ENCODE assay signal across 8 cellular contexts in the genomic region with DNA sequence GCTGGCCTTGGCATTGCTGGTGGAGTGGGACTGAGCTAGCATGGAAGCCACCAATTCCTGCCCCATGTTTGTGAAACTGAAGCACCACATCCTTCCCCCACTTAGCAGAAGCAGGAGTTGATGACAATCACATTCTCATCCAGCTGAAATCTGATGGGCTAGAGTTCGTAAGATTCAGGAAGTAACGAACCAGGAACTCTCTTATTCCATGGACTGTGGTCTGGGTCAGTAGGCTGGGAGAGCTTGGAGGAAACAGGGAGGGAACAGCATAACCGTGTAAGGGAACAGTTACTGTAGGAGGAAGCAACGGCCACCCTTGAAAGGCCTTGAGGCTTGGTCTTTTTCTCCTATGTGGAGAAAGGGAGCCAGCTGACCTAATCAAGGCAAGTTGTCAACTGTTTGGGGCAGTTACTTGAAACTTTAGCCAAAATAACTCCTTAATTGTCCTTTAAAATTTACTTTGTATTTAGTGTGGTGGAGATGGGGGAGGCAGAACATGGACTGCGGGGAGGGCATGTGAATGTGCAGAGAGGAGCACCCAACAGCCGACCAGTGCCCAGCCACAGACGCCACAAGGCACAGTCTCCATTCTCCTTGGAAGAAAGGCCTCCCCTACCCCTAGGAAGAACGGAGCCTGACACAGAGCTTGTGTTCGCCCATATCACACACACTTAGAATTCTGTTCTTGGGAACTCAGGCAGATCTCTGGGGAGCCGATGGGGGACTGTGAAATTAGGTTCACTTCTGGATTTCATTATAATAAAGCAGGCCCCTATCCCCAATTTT. TPM values are rescaled to one million over a fixed set of nuclear protein-coding genes. Genes with fewer than 3 reads are reported as not detected.
DNase-seq lines count a peak whose midpoint lies in the region; ATAC-seq, FAIRE-seq and TF ChIP-seq lines count a peak whose summit lies in the region.

No MANE protein-coding gene starts in this region.

- POLR2A ChIA-PET in WTC11 (lab: Charles Lee) (interaction anchor here (0.6 to 0.7 kb wide), 4 partner anchors 12 to 856 kb away, joined by 3 to 7 read pairs (median 4); no protein-coding TSS in a partner anchor), HepG2 (lab: Yijun Ruan, JAX) (interaction anchor here (0.9 to 3.2 kb wide), 4 partner anchors 17 to 129 kb away, joined by 4 to 35 read pairs (median 17); no protein-coding TSS in a partner anchor)

- peak; percentile 48 for DNase-seq in SKM-1 treated with dmso at 0.1 percent for 144 hours (lab: John Stamatoyannopoulos, UW; ENCODE audit: unreplicated experiment)
- no peak for DNase-seq in SKM-1 (lab: John Stamatoyannopoulos, UW; ENCODE audit: unreplicated experiment)
- no peak for DNase-seq in WTC11 (ENCODE audit: low spot score)
- no peak for DNase-seq in HepG2 (ENCODE audit: low spot score)
- DNase-seq in substantia nigra (lab: John Stamatoyannopoulos, UW): no peak
- DNase-seq in NCI-H1105 treated with DMSO at 0.1 percent for 48 hours (lab: John Stamatoyannopoulos, UW): no peak
- DNase-seq in NK-92 (lab: John Stamatoyannopoulos, UW; ENCODE audit: unreplicated experiment): no peak
- no peak for DNase-seq in stimulated activated CD4-positive, alpha-beta T cell treated with anti-CD3 and anti-CD28 coated beads, Interleukin-4, amount 100 ng/mL, for 4 hours

- 0 out of 2 replicates have a peak overlapping the region, but pooled peaks have one; percentile 9 for H3K9ac ChIP-seq in HepG2 (ENCODE audit: insufficient read depth, low read depth, low read length)

- peak overlapping the region; percentile 82 for H3K4me3 Mint-ChIP-seq in WTC11

- H3K27me3 ChIP-seq in HepG2 (ENCODE audit: control insufficient read depth in 1 of 2, insufficient read depth in 2 of 2, low read length in 2 of 2): no peaks in the 10 kb centered on the region; a peak in 1 of 5 replicates

- peaks cover under 1% of the 10 kb centered on the region; the same call in 1 of the 2 replicates for H4K20me1 ChIP-seq in HepG2 (ENCODE audit: insufficient read depth, low read length)

- H3K4me2 ChIP-seq in HepG2 (ENCODE audit: low read depth, low read length): peak overlapping the region; percentile 96; the same call in 1 of the 2 replicates

- no peaks in the 10 kb centered on the region for H3K36me3 ChIP-seq in HepG2 (replicated peaks in 1 of 2; ENCODE audit: control insufficient read depth in 1 of 2, insufficient read depth in 2 of 2, low read length in 2 of 2)

- TF ChIP-seq EP300 in HepG2 (IDR thresholded peaks at IDR 0.05; ENCODE audit: low read depth in 2 of 2, low read length in 2 of 2) (no peak), HepG2 (CRISPR knock-in tag; IDR thresholded peaks at IDR 0.05; ENCODE audit: borderline replicate concordance) (no peak)

- peaks cover 9% of the 10 kb centered on the region for H3K36me3 Mint-ChIP-seq in WTC11

- TF ChIP-seq CTCF in WTC11 (IDR thresholded peaks at IDR 0.05) (no peak), HepG2 (CRISPR knock-in tag; IDR thresholded peaks at IDR 0.05) (no peak)

- no peak for FAIRE-seq in HepG2 (lab: Jason Lieb, UNC)

- peaks cover 10% of the 10 kb centered on the region for H3K27me3 Mint-ChIP-seq in WTC11 (ENCODE audit: low read depth)

- no peak overlapping the region for H3K4me3 ChIP-seq in HepG2 (replicated peaks in 1 of 3; ENCODE audit: insufficient read depth in 1 of 3, low read depth in 2 of 3, low read length in 3 of 3)

- intact Hi-C loops in HepG2 (cut with micrococcal nuclease; ENCODE audit: unreplicated experiment): loop anchor here (10.0 kb wide), 1 partner anchor 1147 kb away; the partner anchor contains the start of gene ARF1

- H3K9me3 Mint-ChIP-seq in WTC11: peaks cover 22% of the 10 kb centered on the region

- in situ Hi-C loops in HepG2 (cut with HindIII; ENCODE audit: extremely low pct_ligation_motif_present, low pct_unique_long_range_greater_than_20kb): no loop called here

- H3K27ac Mint-ChIP-seq in WTC11: 0 out of 2 replicates have a peak overlapping the region, but pooled peaks have one; percentile 21

- TF ChIP-seq POLR2A in HepG2 (IDR thresholded peaks at IDR 0.05; ENCODE audit: insufficient read depth in 1 of 2, low read depth in 2 of 2, low read length in 2 of 2): no peak

- BruUV-seq in HepG2 (replicated peaks; lab: Mats Ljungman, UMichigan): no TSS peak

- H3K9me3 ChIP-seq in HepG2 (ENCODE audit: low read length): peaks cover 14% of the 10 kb centered on the region

- TF ChIP-seq RAD21 in HepG2 (CRISPR knock-in tag; IDR thresholded peaks at IDR 0.05): no peak

- peak overlapping the region; percentile 82 for H2AFZ ChIP-seq in HepG2 (ENCODE audit: low read length)

- peaks cover 30% of the 10 kb centered on the region for H3K79me2 ChIP-seq in HepG2 (ENCODE audit: insufficient read depth, low read length)

- peaks cover 43% of the 10 kb centered on the region for H3K4me1 ChIP-seq in HepG2 (ENCODE audit: insufficient read depth, low read length)

- peaks cover 34% of the 10 kb centered on the region for H3K4me1 Mint-ChIP-seq in WTC11

- CTCF ChIA-PET in WTC11 (lab: Charles Lee) (no interaction called here), HepG2 (lab: Yijun Ruan, JAX; ENCODE audit: low intra/inter-chr PET ratio, low total read pairs) (no interaction called here)

- ATAC-seq in WTC11: no peak
- no peak for ATAC-seq in HepG2

- H3K27ac ChIP-seq in HepG2 (ENCODE audit: extremely low read length, insufficient read depth, low read length) (peak overlapping the region; percentile 97), substantia nigra (ENCODE audit: low read depth, low read length, poor library complexity, severe bottlenecking) (peak overlapping the region; percentile 98)

- WGBS in HepG2 (ENCODE audit: low lambda C conversion rate): 95% methylated on average over 9 of the region's 10 CpGs

TF ChIP-seq in WTC11, 78 proteins besides CTCF, POLR2A, EP300 and RAD21 (continues in another document):
- no peak for TF ChIP-seq ATF1 (CRISPR knock-in tag; IDR thresholded peaks at IDR 0.05)
- TF ChIP-seq ATF2 (CRISPR knock-in tag; IDR thresholded peaks at IDR 0.05; ENCODE audit: borderline replicate concordance, low read depth): no peak

TF ChIP-seq in HepG2, 621 proteins besides CTCF, POLR2A, EP300 and RAD21:
- TF ChIP-seq NR1H2 (CRISPR knock-in tag; IDR thresholded peaks at IDR 0.05; ENCODE audit: borderline replicate concordance, low read depth) (no peak), ZNF652 (CRISPR knock-in tag; IDR thresholded peaks at IDR 0.05; ENCODE audit: borderline replicate concordance, low read depth) (no peak), SRSF1 (optimal IDR thresholded peaks at IDR 0.05; ENCODE audit: low read depth, low read length) (no peak)
- TF ChIP-seq, protein P1, sequence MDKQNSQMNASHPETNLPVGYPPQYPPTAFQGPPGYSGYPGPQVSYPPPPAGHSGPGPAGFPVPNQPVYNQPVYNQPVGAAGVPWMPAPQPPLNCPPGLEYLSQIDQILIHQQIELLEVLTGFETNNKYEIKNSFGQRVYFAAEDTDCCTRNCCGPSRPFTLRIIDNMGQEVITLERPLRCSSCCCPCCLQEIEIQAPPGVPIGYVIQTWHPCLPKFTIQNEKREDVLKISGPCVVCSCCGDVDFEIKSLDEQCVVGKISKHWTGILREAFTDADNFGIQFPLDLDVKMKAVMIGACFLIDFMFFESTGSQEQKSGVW (CRISPR knock-in tag; IDR thresholded peaks at IDR 0.05; ENCODE audit: borderline replicate concordance): no peak

RNA-seq across cellular contexts. Expression of gene COQ8A, which starts 2.0 kb away (rescaled TPM):
- total RNA-seq in WTC11 (2021) (39.4 to 41.1 TPM (median 40.8 TPM) in 3 replicates), HepG2 (2016; rRNA removed; fragmentation: Illumina TruSeq; extraction: Trizol) (63.3 and 88.7 TPM in 2 replicates)
- total RNA-seq in HepG2 (2016; cell fraction: cytosol; rRNA removed; fragmentation: Illumina TruSeq; extraction: Trizol; ENCODE audit: low read depth): 25.9 and 28.8 TPM in 2 replicates
- total RNA-seq in HepG2 (2016; cell fraction: insoluble cytoplasmic fraction; rRNA removed; fragmentation: Illumina TruSeq; extraction: Trizol): 60.2 and 93.0 TPM in 2 replicates
- total RNA-seq in HepG2 (2016; cell fraction: membrane; rRNA removed; fragmentation: Illumina TruSeq; extraction: Trizol): 26.6 and 26.8 TPM in 2 replicates
- 66.7 and 69.0 TPM in 2 replicates for total RNA-seq in HepG2 (2016; cell fraction: nucleus; rRNA removed; fragmentation: Illumina TruSeq; extraction: Trizol)
- 60.4 and 72.2 TPM in 2 replicates for polyA plus RNA-seq in HepG2 (2011; rRNA removed)
- polyA plus RNA-seq in HepG2 (2011; cell fraction: cytosol; rRNA removed): 53.6 and 65.9 TPM in 2 replicates
- 117 and 151 TPM in 2 replicates for polyA plus RNA-seq in HepG2 (2011; cell fraction: nucleus; rRNA removed)
- polyA plus RNA-seq in HepG2 (2012): 69.4 and 75.0 TPM in 2 replicates
- polyA plus RNA-seq in HepG2 (2016; cell fraction: cytosol; fragmentation: Illumina TruSeq; extraction: Trizol; ENCODE audit: low read depth): 6.0 and 6.9 TPM in 2 replicates
- polyA plus RNA-seq in HepG2 (2016; cell fraction: insoluble cytoplasmic fraction; fragmentation: Illumina TruSeq; extraction: Trizol; ENCODE audit: low read depth): 55.2 and 65.3 TPM in 2 replicates
- polyA plus RNA-seq in HepG2 (2016; cell fraction: membrane; fragmentation: Illumina TruSeq; extraction: Trizol; ENCODE audit: low read depth): 14.1 and 15.8 TPM in 2 replicates
- polyA plus RNA-seq in HepG2 (2016; cell fraction: nucleus; fragmentation: Illumina TruSeq; extraction: Trizol; ENCODE audit: insufficient read depth, low read depth): 146 and 150 TPM in 2 replicates
- 30.4 and 75.1 TPM in 2 replicates for polyA minus RNA-seq in HepG2 (2011; rRNA and poly(A)+ RNA removed; ENCODE audit: low replicate concordance)
- polyA minus RNA-seq in HepG2 (2011; cell fraction: cytosol; rRNA and poly(A)+ RNA removed): 31.1 and 31.3 TPM in 2 replicates
- 28.2 and 38.1 TPM in 2 replicates for polyA minus RNA-seq in HepG2 (2011; cell fraction: nucleus; rRNA and poly(A)+ RNA removed)
